Comparison of ENCODE assay signal across 17 cellular contexts in the genomic region with DNA sequence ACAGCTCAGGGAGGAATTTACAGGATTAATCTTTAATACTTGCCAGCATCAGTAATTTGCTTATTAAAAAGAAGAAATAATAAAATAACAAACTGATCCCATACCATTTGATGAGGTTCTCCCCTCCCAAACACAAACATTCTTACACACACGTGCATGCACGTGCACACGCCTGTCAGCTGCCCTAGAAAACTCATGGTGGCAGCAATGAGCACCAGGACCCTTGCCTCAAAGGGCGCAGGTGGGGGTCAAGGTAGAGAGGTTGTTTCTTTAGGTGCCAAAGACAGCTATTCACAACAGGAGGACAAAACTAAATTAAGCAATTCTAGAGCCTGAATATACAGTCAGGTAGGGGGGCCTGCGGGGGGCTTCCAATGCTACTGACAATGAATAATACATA.
"Had no signal": no experiment of that assay in that cellular context is flagged by ENCODE, and none has a peak within 500 bp of the region (broad histone marks: within the 10 kb centered on the region; RNA-seq: fewer than 3 reads in every experiment).

No MANE protein-coding gene starts in this region.

- H3K4me1 Mint-ChIP-seq: activated CD4-positive, alpha-beta memory T cell treated with anti-CD3 and anti-CD28 coated beads, Interleukin-2, amount 10 ng/mL, durations not matched to agents 7 days and 5 days; activated CD8-positive, alpha-beta memory T cell treated with anti-CD3 and anti-CD28 coated beads, Interleukin-2, amount 10 ng/mL, durations not matched to agents 7 days and 5 days; activated naive CD8-positive, alpha-beta T cell treated with anti-CD3 and anti-CD28 coated beads for 36 hours; naive B cell had no signal

- H3K27ac ChIP-seq: parathyroid adenoma, tibial nerve had no signal

- H3K4me3 Mint-ChIP-seq: activated CD4-positive, alpha-beta memory T cell treated with anti-CD3 and anti-CD28 coated beads, Interleukin-2, amount 10 ng/mL, durations not matched to agents 7 days and 5 days; activated CD8-positive, alpha-beta memory T cell treated with anti-CD3 and anti-CD28 coated beads, Interleukin-2, amount 10 ng/mL, durations not matched to agents 7 days and 5 days; activated naive CD8-positive, alpha-beta T cell treated with anti-CD3 and anti-CD28 coated beads for 36 hours; naive B cell; stimulated activated naive CD8-positive, alpha-beta T cell treated with anti-CD3 and anti-CD28 coated beads, Interleukin-15, Interleukin-2, amounts not matched to agents 100 ng/mL and 50 ng/mL, for 24 hours had no signal

- H2AFZ ChIP-seq: parathyroid adenoma had no signal

- H3K27ac Mint-ChIP-seq: activated CD4-positive, alpha-beta memory T cell treated with anti-CD3 and anti-CD28 coated beads, Interleukin-2, amount 10 ng/mL, durations not matched to agents 7 days and 5 days; activated CD8-positive, alpha-beta memory T cell treated with anti-CD3 and anti-CD28 coated beads, Interleukin-2, amount 10 ng/mL, durations not matched to agents 7 days and 5 days; activated naive CD8-positive, alpha-beta T cell treated with anti-CD3 and anti-CD28 coated beads for 36 hours; naive B cell; stimulated activated naive CD8-positive, alpha-beta T cell treated with anti-CD3 and anti-CD28 coated beads, Interleukin-15, Interleukin-2, amounts not matched to agents 100 ng/mL and 50 ng/mL, for 24 hours had no signal

- ATAC-seq: activated CD8-positive, alpha-beta memory T cell treated with anti-CD3 and anti-CD28 coated beads, Interleukin-2, amount 10 ng/mL, durations not matched to agents 7 days and 5 days; mucosa of descending colon had no signal

- H3K36me3 Mint-ChIP-seq: activated CD8-positive, alpha-beta memory T cell treated with anti-CD3 and anti-CD28 coated beads, Interleukin-2, amount 10 ng/mL, durations not matched to agents 7 days and 5 days; activated naive CD8-positive, alpha-beta T cell treated with anti-CD3 and anti-CD28 coated beads for 36 hours had no signal

- H3K79me2 ChIP-seq: parathyroid adenoma had no signal

- H3K4me1 ChIP-seq: parathyroid adenoma, tibial nerve had no signal

- H3K36me3 ChIP-seq: tibial nerve had no signal

- H3K9ac ChIP-seq: parathyroid adenoma had no signal

- DNase-seq: activated CD4-positive, alpha-beta memory T cell treated with anti-CD3 and anti-CD28 coated beads, Interleukin-2, amount 10 ng/mL, durations not matched to agents 7 days and 5 days; activated CD4-positive, alpha-beta T cell treated with anti-CD3 and anti-CD28 coated beads for 4 hours; activated CD8-positive, alpha-beta memory T cell treated with anti-CD3 and anti-CD28 coated beads, Interleukin-2, amount 10 ng/mL, durations not matched to agents 7 days and 5 days; activated naive CD4-positive, alpha-beta T cell; activated naive CD8-positive, alpha-beta T cell treated with anti-CD3 and anti-CD28 coated beads for 36 hours; amniotic stem cell; dermis blood vessel endothelial cell; effector memory CD4-positive, alpha-beta T cell; mesenchymal stem cell; mucosa of descending colon; naive B cell; retina; stimulated activated CD4-positive, alpha-beta T cell treated with anti-CD3 and anti-CD28 coated beads, Interleukin-12 subunit alpha, Interleukin-12 subunit beta, amount 100 ng/mL, for 4 hours; stimulated activated CD4-positive, alpha-beta T cell treated with anti-CD3 and anti-CD28 coated beads, Interleukin-2, amount 100 ng/mL, for 24 hours had no signal

- H3K9me3 Mint-ChIP-seq: activated CD4-positive, alpha-beta memory T cell treated with anti-CD3 and anti-CD28 coated beads, Interleukin-2, amount 10 ng/mL, durations not matched to agents 7 days and 5 days had no signal

- H3K4me3 ChIP-seq: mucosa of descending colon, tibial nerve had no signal

- H3K27me3 ChIP-seq: tibial nerve had no signal

- H3K27me3 Mint-ChIP-seq: activated CD4-positive, alpha-beta memory T cell treated with anti-CD3 and anti-CD28 coated beads, Interleukin-2, amount 10 ng/mL, durations not matched to agents 7 days and 5 days; activated CD8-positive, alpha-beta memory T cell treated with anti-CD3 and anti-CD28 coated beads, Interleukin-2, amount 10 ng/mL, durations not matched to agents 7 days and 5 days; stimulated activated naive CD8-positive, alpha-beta T cell treated with anti-CD3 and anti-CD28 coated beads, Interleukin-15, Interleukin-2, amounts not matched to agents 100 ng/mL and 50 ng/mL, for 24 hours had no signal
